Comparison of ENCODE assay signal across 1 cellular context in the genomic region with DNA sequence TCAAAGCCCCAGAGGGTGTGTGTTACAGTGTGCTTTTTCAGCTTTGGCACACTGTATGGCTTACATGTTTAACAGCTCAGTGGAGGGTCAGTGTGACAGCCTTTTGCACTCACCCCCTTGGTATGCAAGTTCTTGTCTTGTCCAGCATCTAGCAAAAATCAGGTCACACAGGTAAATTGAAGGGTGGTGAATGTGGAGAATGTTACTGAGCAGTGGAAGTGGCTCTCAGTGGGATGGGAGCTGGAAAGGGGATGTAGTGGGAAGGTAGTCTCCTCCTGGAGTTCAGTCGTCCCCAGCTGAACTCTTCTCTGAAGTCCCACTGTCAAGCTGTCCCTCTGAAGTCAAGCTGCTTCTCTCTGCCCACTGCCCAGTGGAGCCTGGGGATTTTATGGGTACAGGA.
TF ChIP-seq lines count a peak whose summit lies in the region.

No MANE protein-coding gene starts in this region.

TF ChIP-seq in GM23338, 12 proteins besides CTCF, POLR2A, EP300 and RAD21:
- TF ChIP-seq, protein P1, sequence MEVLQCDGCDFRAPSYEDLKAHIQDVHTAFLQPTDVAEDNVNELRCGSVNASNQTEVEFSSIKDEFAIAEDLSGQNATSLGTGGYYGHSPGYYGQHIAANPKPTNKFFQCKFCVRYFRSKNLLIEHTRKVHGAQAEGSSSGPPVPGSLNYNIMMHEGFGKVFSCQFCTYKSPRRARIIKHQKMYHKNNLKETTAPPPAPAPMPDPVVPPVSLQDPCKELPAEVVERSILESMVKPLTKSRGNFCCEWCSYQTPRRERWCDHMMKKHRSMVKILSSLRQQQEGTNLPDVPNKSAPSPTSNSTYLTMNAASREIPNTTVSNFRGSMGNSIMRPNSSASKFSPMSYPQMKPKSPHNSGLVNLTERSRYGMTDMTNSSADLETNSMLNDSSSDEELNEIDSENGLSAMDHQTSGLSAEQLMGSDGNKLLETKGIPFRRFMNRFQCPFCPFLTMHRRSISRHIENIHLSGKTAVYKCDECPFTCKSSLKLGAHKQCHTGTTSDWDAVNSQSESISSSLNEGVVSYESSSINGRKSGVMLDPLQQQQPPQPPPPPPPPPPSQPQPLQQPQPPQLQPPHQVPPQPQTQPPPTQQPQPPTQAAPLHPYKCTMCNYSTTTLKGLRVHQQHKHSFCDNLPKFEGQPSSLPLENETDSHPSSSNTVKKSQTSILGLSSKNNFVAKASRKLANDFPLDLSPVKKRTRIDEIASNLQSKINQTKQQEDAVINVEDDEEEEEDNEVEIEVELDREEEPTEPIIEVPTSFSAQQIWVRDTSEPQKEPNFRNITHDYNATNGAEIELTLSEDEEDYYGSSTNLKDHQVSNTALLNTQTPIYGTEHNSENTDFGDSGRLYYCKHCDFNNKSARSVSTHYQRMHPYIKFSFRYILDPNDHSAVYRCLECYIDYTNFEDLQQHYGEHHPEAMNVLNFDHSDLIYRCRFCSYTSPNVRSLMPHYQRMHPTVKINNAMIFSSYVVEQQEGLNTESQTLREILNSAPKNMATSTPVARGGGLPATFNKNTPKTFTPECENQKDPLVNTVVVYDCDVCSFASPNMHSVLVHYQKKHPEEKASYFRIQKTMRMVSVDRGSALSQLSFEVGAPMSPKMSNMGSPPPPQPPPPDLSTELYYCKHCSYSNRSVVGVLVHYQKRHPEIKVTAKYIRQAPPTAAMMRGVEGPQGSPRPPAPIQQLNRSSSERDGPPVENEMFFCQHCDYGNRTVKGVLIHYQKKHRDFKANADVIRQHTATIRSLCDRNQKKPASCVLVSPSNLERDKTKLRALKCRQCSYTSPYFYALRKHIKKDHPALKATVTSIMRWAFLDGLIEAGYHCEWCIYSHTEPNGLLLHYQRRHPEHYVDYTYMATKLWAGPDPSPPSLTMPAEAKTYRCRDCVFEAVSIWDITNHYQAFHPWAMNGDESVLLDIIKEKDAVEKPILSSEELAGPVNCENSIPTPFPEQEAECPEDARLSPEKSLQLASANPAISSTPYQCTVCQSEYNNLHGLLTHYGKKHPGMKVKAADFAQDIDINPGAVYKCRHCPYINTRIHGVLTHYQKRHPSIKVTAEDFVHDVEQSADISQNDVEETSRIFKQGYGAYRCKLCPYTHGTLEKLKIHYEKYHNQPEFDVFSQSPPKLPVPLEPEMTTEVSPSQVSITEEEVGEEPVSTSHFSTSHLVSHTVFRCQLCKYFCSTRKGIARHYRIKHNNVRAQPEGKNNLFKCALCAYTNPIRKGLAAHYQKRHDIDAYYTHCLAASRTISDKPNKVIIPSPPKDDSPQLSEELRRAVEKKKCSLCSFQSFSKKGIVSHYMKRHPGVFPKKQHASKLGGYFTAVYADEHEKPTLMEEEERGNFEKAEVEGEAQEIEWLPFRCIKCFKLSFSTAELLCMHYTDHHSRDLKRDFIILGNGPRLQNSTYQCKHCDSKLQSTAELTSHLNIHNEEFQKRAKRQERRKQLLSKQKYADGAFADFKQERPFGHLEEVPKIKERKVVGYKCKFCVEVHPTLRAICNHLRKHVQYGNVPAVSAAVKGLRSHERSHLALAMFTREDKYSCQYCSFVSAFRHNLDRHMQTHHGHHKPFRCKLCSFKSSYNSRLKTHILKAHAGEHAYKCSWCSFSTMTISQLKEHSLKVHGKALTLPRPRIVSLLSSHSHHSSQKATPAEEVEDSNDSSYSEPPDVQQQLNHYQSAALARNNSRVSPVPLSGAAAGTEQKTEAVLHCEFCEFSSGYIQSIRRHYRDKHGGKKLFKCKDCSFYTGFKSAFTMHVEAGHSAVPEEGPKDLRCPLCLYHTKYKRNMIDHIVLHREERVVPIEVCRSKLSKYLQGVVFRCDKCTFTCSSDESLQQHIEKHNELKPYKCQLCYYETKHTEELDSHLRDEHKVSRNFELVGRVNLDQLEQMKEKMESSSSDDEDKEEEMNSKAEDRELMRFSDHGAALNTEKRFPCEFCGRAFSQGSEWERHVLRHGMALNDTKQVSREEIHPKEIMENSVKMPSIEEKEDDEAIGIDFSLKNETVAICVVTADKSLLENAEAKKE (CRISPR knock-in tag; IDR thresholded peaks at IDR 0.05): no peak
- TF ChIP-seq ZNF331 (CRISPR knock-in tag; IDR thresholded peaks at IDR 0.05; ENCODE audit: low read depth) (no peak), EZH2phosphoT487 (IDR thresholded peaks at IDR 0.05; ENCODE audit: unreplicated experiment) (no peak), ZNF114 (CRISPR knock-in tag; IDR thresholded peaks at IDR 0.05) (no peak), NANOG (IDR thresholded peaks at IDR 0.05; ENCODE audit: borderline replicate concordance) (no peak)
- TF ChIP-seq, protein P2, sequence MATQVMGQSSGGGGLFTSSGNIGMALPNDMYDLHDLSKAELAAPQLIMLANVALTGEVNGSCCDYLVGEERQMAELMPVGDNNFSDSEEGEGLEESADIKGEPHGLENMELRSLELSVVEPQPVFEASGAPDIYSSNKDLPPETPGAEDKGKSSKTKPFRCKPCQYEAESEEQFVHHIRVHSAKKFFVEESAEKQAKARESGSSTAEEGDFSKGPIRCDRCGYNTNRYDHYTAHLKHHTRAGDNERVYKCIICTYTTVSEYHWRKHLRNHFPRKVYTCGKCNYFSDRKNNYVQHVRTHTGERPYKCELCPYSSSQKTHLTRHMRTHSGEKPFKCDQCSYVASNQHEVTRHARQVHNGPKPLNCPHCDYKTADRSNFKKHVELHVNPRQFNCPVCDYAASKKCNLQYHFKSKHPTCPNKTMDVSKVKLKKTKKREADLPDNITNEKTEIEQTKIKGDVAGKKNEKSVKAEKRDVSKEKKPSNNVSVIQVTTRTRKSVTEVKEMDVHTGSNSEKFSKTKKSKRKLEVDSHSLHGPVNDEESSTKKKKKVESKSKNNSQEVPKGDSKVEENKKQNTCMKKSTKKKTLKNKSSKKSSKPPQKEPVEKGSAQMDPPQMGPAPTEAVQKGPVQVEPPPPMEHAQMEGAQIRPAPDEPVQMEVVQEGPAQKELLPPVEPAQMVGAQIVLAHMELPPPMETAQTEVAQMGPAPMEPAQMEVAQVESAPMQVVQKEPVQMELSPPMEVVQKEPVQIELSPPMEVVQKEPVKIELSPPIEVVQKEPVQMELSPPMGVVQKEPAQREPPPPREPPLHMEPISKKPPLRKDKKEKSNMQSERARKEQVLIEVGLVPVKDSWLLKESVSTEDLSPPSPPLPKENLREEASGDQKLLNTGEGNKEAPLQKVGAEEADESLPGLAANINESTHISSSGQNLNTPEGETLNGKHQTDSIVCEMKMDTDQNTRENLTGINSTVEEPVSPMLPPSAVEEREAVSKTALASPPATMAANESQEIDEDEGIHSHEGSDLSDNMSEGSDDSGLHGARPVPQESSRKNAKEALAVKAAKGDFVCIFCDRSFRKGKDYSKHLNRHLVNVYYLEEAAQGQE (IDR thresholded peaks at IDR 0.05; ENCODE audit: unreplicated experiment): no peak
TF ChIP-seq in GM23338: peak in this region for 0.
